Comparison of ENCODE assay signal across 2 cellular contexts in the genomic region with DNA sequence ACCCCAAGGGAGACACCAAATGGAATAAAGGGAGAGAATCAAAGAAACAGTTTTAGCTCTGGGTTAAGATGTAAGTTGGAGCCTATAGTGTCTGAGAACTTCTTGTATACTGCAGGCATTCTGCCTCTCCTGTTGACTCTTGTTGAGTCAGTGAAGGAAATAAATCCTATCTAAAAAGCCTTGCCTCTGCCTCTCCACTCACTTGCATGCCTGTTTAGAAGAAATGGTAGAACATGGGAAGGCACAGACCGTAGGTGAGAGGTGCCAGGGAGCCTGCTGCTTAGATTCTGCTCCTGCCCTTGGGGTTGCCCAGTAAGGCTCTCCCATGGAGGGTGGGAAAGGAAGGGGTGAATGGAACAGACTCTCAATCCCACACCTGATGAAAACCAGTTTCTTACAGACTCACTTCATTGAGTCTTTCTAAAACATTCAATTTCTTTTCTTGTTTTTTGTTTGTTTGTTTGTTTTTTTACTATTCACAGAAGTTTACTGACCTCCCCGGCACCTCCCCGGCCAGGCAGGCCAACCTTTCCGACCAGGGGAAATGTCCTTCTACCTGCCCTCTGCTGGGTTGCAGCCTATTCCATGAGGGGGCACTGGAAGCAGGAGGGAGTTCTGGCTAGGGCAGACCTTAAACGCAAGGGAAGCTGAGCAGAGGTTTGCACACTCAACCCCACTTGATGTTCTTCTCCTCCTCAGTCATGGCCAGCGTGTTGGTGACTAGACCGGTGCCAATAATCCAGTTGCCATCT.
A peak's percentile ranks its signal among the peaks of the same experiment; 100 is the strongest.
TF ChIP-seq lines count a peak whose summit lies in the region.

No MANE protein-coding gene starts in this region.

TF ChIP-seq in K562, 482 proteins besides CTCF, POLR2A, EP300 and RAD21 (continues in another document):
- TF ChIP-seq YY1 (IDR thresholded peaks at IDR 0.05; ENCODE audit: borderline replicate concordance in 1 of 3, control insufficient read depth in 1 of 3, extremely low read depth in 1 of 3, insufficient read depth in 3 of 3, insufficient read length in 1 of 3, insufficient replicate concordance in 2 of 3, low read depth in 1 of 3, low read length in 2 of 3): peak in 1 of 3 experiments; percentile 45
- TF ChIP-seq TAF1 (IDR thresholded peaks at IDR 0.05; ENCODE audit: control insufficient read depth, extremely low read depth, insufficient read depth, low read length, severe bottlenecking): peak; percentile 54
- TF ChIP-seq ZNF253 (CRISPR knock-in tag; conservative IDR thresholded peaks at IDR 0.05): no peak
- no peak for TF ChIP-seq EZH2 (IDR thresholded peaks at IDR 0.05; ENCODE audit: borderline replicate concordance, low read depth, low read length)
- 0 out of 2 replicates have a peak, but pooled peaks have one; percentile 7 for TF ChIP-seq GABPB1 (CRISPR knock-in tag; IDR thresholded peaks at IDR 0.05)
- no peak for TF ChIP-seq ZNF408 (CRISPR knock-in tag; IDR thresholded peaks at IDR 0.05; ENCODE audit: low read depth)
- TF ChIP-seq NR2C2 (CRISPR knock-in tag; IDR thresholded peaks at IDR 0.05): no peak
- no peak for TF ChIP-seq NR2C2 (tag; IDR thresholded peaks at IDR 0.05)
- peak; percentile 88 for TF ChIP-seq RBM22 (IDR thresholded peaks at IDR 0.05; ENCODE audit: low read depth, low read length, poor library complexity, severe bottlenecking)
- TF ChIP-seq CHCHD3 (CRISPR knock-in tag; IDR thresholded peaks at IDR 0.05): peak; percentile 87
- peak in 1 of 2 experiments; percentile 95; a peak in 3 of 4 replicates for TF ChIP-seq SIN3A (IDR thresholded peaks at IDR 0.05; ENCODE audit: borderline replicate concordance in 2 of 2, control insufficient read depth in 1 of 2, low read depth in 2 of 2, low read length in 2 of 2)
- no peak for TF ChIP-seq ZNF274 (IDR thresholded peaks at IDR 0.05; ENCODE audit: borderline replicate concordance, low read depth, low read length)
- peak; percentile 7 for TF ChIP-seq CCNT2 (IDR thresholded peaks at IDR 0.05; ENCODE audit: borderline replicate concordance, extremely low read depth, insufficient read length, low read depth, low read length)
- TF ChIP-seq, protein P1, sequence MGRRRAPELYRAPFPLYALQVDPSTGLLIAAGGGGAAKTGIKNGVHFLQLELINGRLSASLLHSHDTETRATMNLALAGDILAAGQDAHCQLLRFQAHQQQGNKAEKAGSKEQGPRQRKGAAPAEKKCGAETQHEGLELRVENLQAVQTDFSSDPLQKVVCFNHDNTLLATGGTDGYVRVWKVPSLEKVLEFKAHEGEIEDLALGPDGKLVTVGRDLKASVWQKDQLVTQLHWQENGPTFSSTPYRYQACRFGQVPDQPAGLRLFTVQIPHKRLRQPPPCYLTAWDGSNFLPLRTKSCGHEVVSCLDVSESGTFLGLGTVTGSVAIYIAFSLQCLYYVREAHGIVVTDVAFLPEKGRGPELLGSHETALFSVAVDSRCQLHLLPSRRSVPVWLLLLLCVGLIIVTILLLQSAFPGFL (CRISPR knock-in tag; IDR thresholded peaks at IDR 0.05): 0 out of 2 replicates have a peak, but pooled peaks have one; percentile 76
- TF ChIP-seq, protein P2, sequence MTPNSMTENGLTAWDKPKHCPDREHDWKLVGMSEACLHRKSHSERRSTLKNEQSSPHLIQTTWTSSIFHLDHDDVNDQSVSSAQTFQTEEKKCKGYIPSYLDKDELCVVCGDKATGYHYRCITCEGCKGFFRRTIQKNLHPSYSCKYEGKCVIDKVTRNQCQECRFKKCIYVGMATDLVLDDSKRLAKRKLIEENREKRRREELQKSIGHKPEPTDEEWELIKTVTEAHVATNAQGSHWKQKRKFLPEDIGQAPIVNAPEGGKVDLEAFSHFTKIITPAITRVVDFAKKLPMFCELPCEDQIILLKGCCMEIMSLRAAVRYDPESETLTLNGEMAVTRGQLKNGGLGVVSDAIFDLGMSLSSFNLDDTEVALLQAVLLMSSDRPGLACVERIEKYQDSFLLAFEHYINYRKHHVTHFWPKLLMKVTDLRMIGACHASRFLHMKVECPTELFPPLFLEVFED (CRISPR knock-in tag; conservative IDR thresholded peaks at IDR 0.05): no peak
- TF ChIP-seq KLF6 (CRISPR knock-in tag; IDR thresholded peaks at IDR 0.05; ENCODE audit: borderline replicate concordance): no peak
- no peak for TF ChIP-seq XRCC3 (IDR thresholded peaks at IDR 0.05)
- TF ChIP-seq, protein P3, sequence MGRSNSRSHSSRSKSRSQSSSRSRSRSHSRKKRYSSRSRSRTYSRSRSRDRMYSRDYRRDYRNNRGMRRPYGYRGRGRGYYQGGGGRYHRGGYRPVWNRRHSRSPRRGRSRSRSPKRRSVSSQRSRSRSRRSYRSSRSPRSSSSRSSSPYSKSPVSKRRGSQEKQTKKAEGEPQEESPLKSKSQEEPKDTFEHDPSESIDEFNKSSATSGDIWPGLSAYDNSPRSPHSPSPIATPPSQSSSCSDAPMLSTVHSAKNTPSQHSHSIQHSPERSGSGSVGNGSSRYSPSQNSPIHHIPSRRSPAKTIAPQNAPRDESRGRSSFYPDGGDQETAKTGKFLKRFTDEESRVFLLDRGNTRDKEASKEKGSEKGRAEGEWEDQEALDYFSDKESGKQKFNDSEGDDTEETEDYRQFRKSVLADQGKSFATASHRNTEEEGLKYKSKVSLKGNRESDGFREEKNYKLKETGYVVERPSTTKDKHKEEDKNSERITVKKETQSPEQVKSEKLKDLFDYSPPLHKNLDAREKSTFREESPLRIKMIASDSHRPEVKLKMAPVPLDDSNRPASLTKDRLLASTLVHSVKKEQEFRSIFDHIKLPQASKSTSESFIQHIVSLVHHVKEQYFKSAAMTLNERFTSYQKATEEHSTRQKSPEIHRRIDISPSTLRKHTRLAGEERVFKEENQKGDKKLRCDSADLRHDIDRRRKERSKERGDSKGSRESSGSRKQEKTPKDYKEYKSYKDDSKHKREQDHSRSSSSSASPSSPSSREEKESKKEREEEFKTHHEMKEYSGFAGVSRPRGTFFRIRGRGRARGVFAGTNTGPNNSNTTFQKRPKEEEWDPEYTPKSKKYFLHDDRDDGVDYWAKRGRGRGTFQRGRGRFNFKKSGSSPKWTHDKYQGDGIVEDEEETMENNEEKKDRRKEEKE (IDR thresholded peaks at IDR 0.05; ENCODE audit: borderline replicate concordance in 1 of 2, control insufficient read depth in 1 of 2, low read depth in 2 of 2, low read length in 1 of 2): peak in 1 of 2 experiments; percentile 71; a peak in 1 of 4 replicates
- peak in 1 of 2 experiments; percentile 14; a peak in 1 of 4 replicates for TF ChIP-seq FOXA3 (CRISPR knock-in tag; conservative IDR thresholded peaks at IDR 0.05 in 1 of 2, IDR thresholded peaks at IDR 0.05 in 1 of 2)
- TF ChIP-seq, protein P4, sequence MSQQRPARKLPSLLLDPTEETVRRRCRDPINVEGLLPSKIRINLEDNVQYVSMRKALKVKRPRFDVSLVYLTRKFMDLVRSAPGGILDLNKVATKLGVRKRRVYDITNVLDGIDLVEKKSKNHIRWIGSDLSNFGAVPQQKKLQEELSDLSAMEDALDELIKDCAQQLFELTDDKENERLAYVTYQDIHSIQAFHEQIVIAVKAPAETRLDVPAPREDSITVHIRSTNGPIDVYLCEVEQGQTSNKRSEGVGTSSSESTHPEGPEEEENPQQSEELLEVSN (IDR thresholded peaks at IDR 0.05; ENCODE audit: borderline replicate concordance in 1 of 2, extremely low read depth in 1 of 2, insufficient read depth in 1 of 2, insufficient read length in 1 of 2, low read depth in 1 of 2, low read length in 1 of 2, poor library complexity in 1 of 2, severe bottlenecking in 1 of 2): peak in 1 of 2 experiments; percentile 8
- no peak for TF ChIP-seq FUS (optimal IDR thresholded peaks at IDR 0.05; ENCODE audit: low read depth, low read length)
- 0 out of 2 replicates have a peak, but pooled peaks have one; percentile 12 for TF ChIP-seq RBFOX2 (IDR thresholded peaks at IDR 0.05; ENCODE audit: low read depth, low read length)

TF ChIP-seq in WTC11, 78 proteins besides CTCF, POLR2A, EP300 and RAD21 (continues in another document):
- TF ChIP-seq JUN (CRISPR knock-in tag; IDR thresholded peaks at IDR 0.05): no peak
- TF ChIP-seq OVOL2 (CRISPR knock-in tag; IDR thresholded peaks at IDR 0.05; ENCODE audit: borderline replicate concordance): no peak
- no peak for TF ChIP-seq TP53 (CRISPR knock-in tag; IDR thresholded peaks at IDR 0.05)
- TF ChIP-seq GABPB1 (CRISPR knock-in tag; IDR thresholded peaks at IDR 0.05): no peak
- no peak for TF ChIP-seq CREB1 (CRISPR knock-in tag; IDR thresholded peaks at IDR 0.05)
- TF ChIP-seq, protein P5, sequence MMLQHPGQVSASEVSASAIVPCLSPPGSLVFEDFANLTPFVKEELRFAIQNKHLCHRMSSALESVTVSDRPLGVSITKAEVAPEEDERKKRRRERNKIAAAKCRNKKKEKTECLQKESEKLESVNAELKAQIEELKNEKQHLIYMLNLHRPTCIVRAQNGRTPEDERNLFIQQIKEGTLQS (CRISPR knock-in tag; conservative IDR thresholded peaks at IDR 0.05): no peak
- TF ChIP-seq, protein P6, sequence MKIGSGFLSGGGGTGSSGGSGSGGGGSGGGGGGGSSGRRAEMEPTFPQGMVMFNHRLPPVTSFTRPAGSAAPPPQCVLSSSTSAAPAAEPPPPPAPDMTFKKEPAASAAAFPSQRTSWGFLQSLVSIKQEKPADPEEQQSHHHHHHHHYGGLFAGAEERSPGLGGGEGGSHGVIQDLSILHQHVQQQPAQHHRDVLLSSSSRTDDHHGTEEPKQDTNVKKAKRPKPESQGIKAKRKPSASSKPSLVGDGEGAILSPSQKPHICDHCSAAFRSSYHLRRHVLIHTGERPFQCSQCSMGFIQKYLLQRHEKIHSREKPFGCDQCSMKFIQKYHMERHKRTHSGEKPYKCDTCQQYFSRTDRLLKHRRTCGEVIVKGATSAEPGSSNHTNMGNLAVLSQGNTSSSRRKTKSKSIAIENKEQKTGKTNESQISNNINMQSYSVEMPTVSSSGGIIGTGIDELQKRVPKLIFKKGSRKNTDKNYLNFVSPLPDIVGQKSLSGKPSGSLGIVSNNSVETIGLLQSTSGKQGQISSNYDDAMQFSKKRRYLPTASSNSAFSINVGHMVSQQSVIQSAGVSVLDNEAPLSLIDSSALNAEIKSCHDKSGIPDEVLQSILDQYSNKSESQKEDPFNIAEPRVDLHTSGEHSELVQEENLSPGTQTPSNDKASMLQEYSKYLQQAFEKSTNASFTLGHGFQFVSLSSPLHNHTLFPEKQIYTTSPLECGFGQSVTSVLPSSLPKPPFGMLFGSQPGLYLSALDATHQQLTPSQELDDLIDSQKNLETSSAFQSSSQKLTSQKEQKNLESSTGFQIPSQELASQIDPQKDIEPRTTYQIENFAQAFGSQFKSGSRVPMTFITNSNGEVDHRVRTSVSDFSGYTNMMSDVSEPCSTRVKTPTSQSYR (CRISPR knock-in tag; IDR thresholded peaks at IDR 0.05): no peak
- TF ChIP-seq, protein P1 (CRISPR knock-in tag; IDR thresholded peaks at IDR 0.05; ENCODE audit: borderline replicate concordance): no peak
- no peak for TF ChIP-seq IRF2 (CRISPR knock-in tag; IDR thresholded peaks at IDR 0.05; ENCODE audit: borderline replicate concordance, low read depth)
- TF ChIP-seq, protein P7, sequence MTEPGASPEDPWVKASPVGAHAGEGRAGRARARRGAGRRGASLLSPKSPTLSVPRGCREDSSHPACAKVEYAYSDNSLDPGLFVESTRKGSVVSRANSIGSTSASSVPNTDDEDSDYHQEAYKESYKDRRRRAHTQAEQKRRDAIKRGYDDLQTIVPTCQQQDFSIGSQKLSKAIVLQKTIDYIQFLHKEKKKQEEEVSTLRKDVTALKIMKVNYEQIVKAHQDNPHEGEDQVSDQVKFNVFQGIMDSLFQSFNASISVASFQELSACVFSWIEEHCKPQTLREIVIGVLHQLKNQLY (CRISPR knock-in tag; IDR thresholded peaks at IDR 0.05): no peak
- no peak for TF ChIP-seq ZNF423 (CRISPR knock-in tag; IDR thresholded peaks at IDR 0.05)
- no peak for TF ChIP-seq CREM (CRISPR knock-in tag; IDR thresholded peaks at IDR 0.05)
- TF ChIP-seq FOXJ3 (CRISPR knock-in tag; IDR thresholded peaks at IDR 0.05; ENCODE audit: borderline replicate concordance): no peak
- TF ChIP-seq, protein P8, sequence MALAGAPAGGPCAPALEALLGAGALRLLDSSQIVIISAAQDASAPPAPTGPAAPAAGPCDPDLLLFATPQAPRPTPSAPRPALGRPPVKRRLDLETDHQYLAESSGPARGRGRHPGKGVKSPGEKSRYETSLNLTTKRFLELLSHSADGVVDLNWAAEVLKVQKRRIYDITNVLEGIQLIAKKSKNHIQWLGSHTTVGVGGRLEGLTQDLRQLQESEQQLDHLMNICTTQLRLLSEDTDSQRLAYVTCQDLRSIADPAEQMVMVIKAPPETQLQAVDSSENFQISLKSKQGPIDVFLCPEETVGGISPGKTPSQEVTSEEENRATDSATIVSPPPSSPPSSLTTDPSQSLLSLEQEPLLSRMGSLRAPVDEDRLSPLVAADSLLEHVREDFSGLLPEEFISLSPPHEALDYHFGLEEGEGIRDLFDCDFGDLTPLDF (CRISPR knock-in tag; IDR thresholded peaks at IDR 0.05): no peak
- TF ChIP-seq NFE2L1 (CRISPR knock-in tag; IDR thresholded peaks at IDR 0.05): no peak
- TF ChIP-seq, protein P9, sequence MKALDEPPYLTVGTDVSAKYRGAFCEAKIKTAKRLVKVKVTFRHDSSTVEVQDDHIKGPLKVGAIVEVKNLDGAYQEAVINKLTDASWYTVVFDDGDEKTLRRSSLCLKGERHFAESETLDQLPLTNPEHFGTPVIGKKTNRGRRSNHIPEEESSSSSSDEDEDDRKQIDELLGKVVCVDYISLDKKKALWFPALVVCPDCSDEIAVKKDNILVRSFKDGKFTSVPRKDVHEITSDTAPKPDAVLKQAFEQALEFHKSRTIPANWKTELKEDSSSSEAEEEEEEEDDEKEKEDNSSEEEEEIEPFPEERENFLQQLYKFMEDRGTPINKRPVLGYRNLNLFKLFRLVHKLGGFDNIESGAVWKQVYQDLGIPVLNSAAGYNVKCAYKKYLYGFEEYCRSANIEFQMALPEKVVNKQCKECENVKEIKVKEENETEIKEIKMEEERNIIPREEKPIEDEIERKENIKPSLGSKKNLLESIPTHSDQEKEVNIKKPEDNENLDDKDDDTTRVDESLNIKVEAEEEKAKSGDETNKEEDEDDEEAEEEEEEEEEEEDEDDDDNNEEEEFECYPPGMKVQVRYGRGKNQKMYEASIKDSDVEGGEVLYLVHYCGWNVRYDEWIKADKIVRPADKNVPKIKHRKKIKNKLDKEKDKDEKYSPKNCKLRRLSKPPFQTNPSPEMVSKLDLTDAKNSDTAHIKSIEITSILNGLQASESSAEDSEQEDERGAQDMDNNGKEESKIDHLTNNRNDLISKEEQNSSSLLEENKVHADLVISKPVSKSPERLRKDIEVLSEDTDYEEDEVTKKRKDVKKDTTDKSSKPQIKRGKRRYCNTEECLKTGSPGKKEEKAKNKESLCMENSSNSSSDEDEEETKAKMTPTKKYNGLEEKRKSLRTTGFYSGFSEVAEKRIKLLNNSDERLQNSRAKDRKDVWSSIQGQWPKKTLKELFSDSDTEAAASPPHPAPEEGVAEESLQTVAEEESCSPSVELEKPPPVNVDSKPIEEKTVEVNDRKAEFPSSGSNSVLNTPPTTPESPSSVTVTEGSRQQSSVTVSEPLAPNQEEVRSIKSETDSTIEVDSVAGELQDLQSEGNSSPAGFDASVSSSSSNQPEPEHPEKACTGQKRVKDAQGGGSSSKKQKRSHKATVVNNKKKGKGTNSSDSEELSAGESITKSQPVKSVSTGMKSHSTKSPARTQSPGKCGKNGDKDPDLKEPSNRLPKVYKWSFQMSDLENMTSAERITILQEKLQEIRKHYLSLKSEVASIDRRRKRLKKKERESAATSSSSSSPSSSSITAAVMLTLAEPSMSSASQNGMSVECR (CRISPR knock-in tag; IDR thresholded peaks at IDR 0.05; ENCODE audit: borderline replicate concordance): no peak
